In the genomic region with DNA sequence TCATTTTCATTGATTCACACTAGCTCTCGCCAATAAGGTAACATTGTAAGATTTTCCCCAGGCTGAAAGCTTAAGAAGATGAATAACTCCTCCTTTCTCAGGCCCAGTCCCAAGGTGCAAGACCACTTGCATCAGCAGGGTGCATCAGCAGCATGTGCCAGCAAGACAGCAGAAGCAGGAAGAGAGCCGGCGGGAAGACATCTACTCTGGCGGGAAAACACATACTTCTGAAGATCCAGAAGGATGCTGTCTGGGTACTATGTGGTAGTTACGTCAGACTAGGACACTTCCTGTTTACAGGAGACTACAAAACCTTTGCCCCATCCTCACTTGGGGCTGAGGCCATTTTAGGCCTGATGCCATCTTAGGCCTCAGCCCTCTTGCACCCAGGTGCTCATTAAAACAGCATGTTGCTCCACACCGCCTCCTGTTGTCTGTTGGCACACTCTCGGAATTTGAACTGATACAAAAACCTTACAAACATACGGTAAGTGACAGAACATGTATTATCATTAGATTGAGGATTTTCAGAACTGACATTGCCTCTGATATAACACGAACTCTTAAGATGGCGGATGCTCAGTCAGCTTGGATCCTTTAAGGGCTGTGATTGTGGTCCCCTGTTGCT, we compare ENCODE assay signal across 20 cellular contexts.
"Had no signal": no experiment of that assay in that cellular context is flagged by ENCODE, and none has a peak within 500 bp of the region (broad histone marks: within the 10 kb centered on the region; RNA-seq: fewer than 3 reads in every experiment).

No MANE protein-coding gene starts in this region.

- H3K27ac ChIP-seq: gastrocnemius medialis, neutrophil, spleen, testis, upper lobe of left lung had no signal

- H3K9me3 ChIP-seq: gastrocnemius medialis, neutrophil, testis had no signal

- H3K36me3 ChIP-seq: gastrocnemius medialis, neutrophil, spleen, upper lobe of left lung had no signal

- H3K4me3 ChIP-seq: gastrocnemius medialis, spleen, testis, upper lobe of left lung had no signal

- ATAC-seq: gastrocnemius medialis; left ventricle myocardium superior; naive thymus-derived CD8-positive, alpha-beta T cell; stimulated activated memory B cell treated with anti-CD40 and anti-IgM and Interleukin-4, amounts not matched to agents 10 μg/mL and 1 μg/mL and 100 μg/mL, for 72 hours had no signal

- H3K4me1 ChIP-seq: gastrocnemius medialis, spleen, testis, upper lobe of left lung had no signal

- H3K4me1 Mint-ChIP-seq: activated naive CD8-positive, alpha-beta T cell treated with anti-CD3 and anti-CD28 coated beads for 36 hours; central memory CD8-positive, alpha-beta T cell; memory B cell; naive thymus-derived CD8-positive, alpha-beta T cell; stimulated activated memory B cell treated with anti-CD40 and anti-IgM and Interleukin-4, amounts not matched to agents 10 μg/mL and 1 μg/mL and 100 μg/mL, for 72 hours had no signal

- H3K27ac Mint-ChIP-seq: activated naive CD8-positive, alpha-beta T cell treated with anti-CD3 and anti-CD28 coated beads for 36 hours; brain; memory B cell; naive thymus-derived CD8-positive, alpha-beta T cell; stimulated activated memory B cell treated with anti-CD40 and anti-IgM and Interleukin-4, amounts not matched to agents 10 μg/mL and 1 μg/mL and 100 μg/mL, for 72 hours; T-helper 2 cell treated with Interferon-gamma antibody and Interleukin-4, amounts not matched to agents 5 μg/mL and 100 μg/mL, for 36 hours had no signal

- DNase-seq: activated CD4-positive, alpha-beta T cell treated with anti-CD3 and anti-CD28 coated beads, Interleukin-2, amount 50 U/mL, for 4 hours; activated naive CD4-positive, alpha-beta T cell; activated naive CD8-positive, alpha-beta T cell treated with anti-CD3 and anti-CD28 coated beads for 36 hours; cortex of kidney; gastrocnemius medialis; head of caudate nucleus; left ventricle myocardium superior; naive thymus-derived CD8-positive, alpha-beta T cell; posterior cingulate gyrus; retina; spleen; stimulated activated CD4-positive, alpha-beta T cell treated with anti-CD3 and anti-CD28 coated beads, Interleukin-4, amount 100 ng/mL, for 4 hours; testis; upper lobe of left lung had no signal

- H3K9me3 Mint-ChIP-seq: memory B cell had no signal

- H3K4me3 Mint-ChIP-seq: activated naive CD8-positive, alpha-beta T cell treated with anti-CD3 and anti-CD28 coated beads for 36 hours; brain; central memory CD8-positive, alpha-beta T cell; memory B cell; naive thymus-derived CD8-positive, alpha-beta T cell; stimulated activated memory B cell treated with anti-CD40 and anti-IgM and Interleukin-4, amounts not matched to agents 10 μg/mL and 1 μg/mL and 100 μg/mL, for 72 hours; T-helper 2 cell treated with Interferon-gamma antibody and Interleukin-4, amounts not matched to agents 5 μg/mL and 100 μg/mL, for 36 hours had no signal

- H3K27me3 Mint-ChIP-seq: activated naive CD8-positive, alpha-beta T cell treated with anti-CD3 and anti-CD28 coated beads for 36 hours; central memory CD8-positive, alpha-beta T cell; memory B cell; naive thymus-derived CD8-positive, alpha-beta T cell; stimulated activated memory B cell treated with anti-CD40 and anti-IgM and Interleukin-4, amounts not matched to agents 10 μg/mL and 1 μg/mL and 100 μg/mL, for 72 hours had no signal

- H3K36me3 Mint-ChIP-seq: activated naive CD8-positive, alpha-beta T cell treated with anti-CD3 and anti-CD28 coated beads for 36 hours; brain; memory B cell; naive thymus-derived CD8-positive, alpha-beta T cell; stimulated activated memory B cell treated with anti-CD40 and anti-IgM and Interleukin-4, amounts not matched to agents 10 μg/mL and 1 μg/mL and 100 μg/mL, for 72 hours had no signal

- H3K27me3 ChIP-seq: gastrocnemius medialis, neutrophil, spleen, testis, upper lobe of left lung had no signal
